In the genomic region with DNA sequence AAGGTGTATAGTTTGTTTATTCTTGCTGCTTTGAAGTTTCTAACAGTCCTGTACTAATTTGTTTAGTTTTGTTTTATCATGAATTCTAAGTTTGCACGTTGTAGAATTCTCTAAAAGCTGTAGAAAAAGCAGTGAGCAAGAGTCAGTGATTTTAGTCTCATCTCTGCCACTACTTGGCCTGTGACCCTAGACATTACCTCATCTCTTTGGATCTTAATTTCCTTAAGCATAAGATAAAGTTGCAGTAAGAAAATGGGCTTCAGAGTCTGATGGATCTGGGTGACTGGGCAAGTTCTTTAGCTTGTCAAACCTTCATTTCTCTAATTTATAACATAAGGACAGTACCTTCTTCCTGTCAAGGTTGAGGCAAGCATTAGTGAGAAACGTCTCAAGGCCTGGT, we compare ENCODE assay signal across 16 cellular contexts.
DNase-seq lines count a peak whose midpoint lies in the region; ATAC-seq, FAIRE-seq and TF ChIP-seq lines count a peak whose summit lies in the region.
"Had no signal": no experiment of that assay in that cellular context is flagged by ENCODE, and none has a peak within 500 bp of the region (broad histone marks: within the 10 kb centered on the region; RNA-seq: fewer than 3 reads in every experiment).

No MANE protein-coding gene starts in this region.

- no peak overlapping the region for H2AK5ac ChIP-seq in mesendoderm (ENCODE audit: low read length)

- no peak overlapping the region for H3K23ac ChIP-seq in mesendoderm (ENCODE audit: low read length)

- no peak for TF ChIP-seq EP300 in GM12878 (IDR thresholded peaks at IDR 0.05; ENCODE audit: borderline replicate concordance in 1 of 2, control insufficient read depth in 1 of 2, low read depth in 2 of 2, low read length in 2 of 2)

- H3K79me1 ChIP-seq in mesendoderm (ENCODE audit: low read length) = no peaks in the 10 kb centered on the region

- no peak overlapping the region for H2BK120ac ChIP-seq in mesendoderm (ENCODE audit: low read depth, low read length)

- no peak overlapping the region for H2BK5ac ChIP-seq in mesendoderm (ENCODE audit: low read length)

- no peak overlapping the region for H3K4ac ChIP-seq in mesendoderm (ENCODE audit: low read depth, low read length)

- SMC1A ChIA-PET in GM12878 (lab: Charles Lee; ENCODE audit: uncharacterized antibody, unreplicated experiment) = interaction anchor here (0.7 to 3.6 kb wide), 6 partner anchors 8 to 60 kb away, joined by 3 to 15 read pairs (median 5); no protein-coding TSS in a partner anchor

- H3K36me3 ChIP-seq in adipocyte (ENCODE audit: control insufficient read depth, insufficient read depth, low read length, severe bottlenecking) (no peaks in the 10 kb centered on the region), GM12878 (ENCODE audit: control insufficient read depth in 2 of 2, insufficient read depth in 2 of 2, low read length in 1 of 2) (no peaks in the 10 kb centered on the region), mesendoderm (ENCODE audit: control insufficient read depth, insufficient read depth, low read length) (no peaks in the 10 kb centered on the region), subcutaneous abdominal adipose tissue (ENCODE audit: control insufficient read depth in 5 of 5, insufficient read depth in 5 of 5, low read length in 5 of 5) (no peaks in the 10 kb centered on the region), spleen (no peaks in the 10 kb centered on the region)
- H3K36me3 ChIP-seq: BLaER1 treated with 17β-estradiol and CSF1 and Interleukin-3, amounts not matched to agents 10 nM and 100 nM had no signal

- no TSS peak for BruUV-seq in GM12878 (replicated peaks; lab: Mats Ljungman, UMichigan)

- no peak overlapping the region for H3K18ac ChIP-seq in mesendoderm (ENCODE audit: low read length)

- H3K27me3 ChIP-seq in adipocyte (replicated peaks; ENCODE audit: control insufficient read depth, insufficient read depth, low read length) (peaks cover under 1% of the 10 kb centered on the region), GM12878 (replicated peaks in 1 of 2; ENCODE audit: control insufficient read depth in 2 of 2, insufficient read depth in 2 of 2, low read length in 1 of 2) (no peaks in the 10 kb centered on the region; a peak in 1 of 4 replicates), mesendoderm (ENCODE audit: insufficient read depth, low read length, poor library complexity) (no peaks in the 10 kb centered on the region), subcutaneous abdominal adipose tissue (ENCODE audit: control insufficient read depth in 5 of 5, insufficient read depth in 4 of 5, low read length in 5 of 5) (no peaks in the 10 kb centered on the region), spleen (replicated peaks in 1 of 7) (no peaks in the 10 kb centered on the region)
- H3K27me3 ChIP-seq: BLaER1 treated with 17β-estradiol and CSF1 and Interleukin-3, amounts not matched to agents 10 nM and 100 nM had no signal

- DNase-seq in adipocyte (ENCODE audit: low read depth) = no peak
- no peak for DNase-seq in GM12878 (ENCODE audit: low read depth, low spot score)
- peak; percentile 1 for DNase-seq in mesendoderm
- DNase-seq in anterior cingulate cortex (lab: John Stamatoyannopoulos, UW) = no peak
- no peak for DNase-seq in spleen
- DNase-seq: Calu3; CD8-positive, alpha-beta T cell; DND-41; EL; H9 had no signal

- no peak overlapping the region for H3K56ac ChIP-seq in mesendoderm (ENCODE audit: low read length)

- H3K9ac ChIP-seq in adipocyte (ENCODE audit: low read length) = peak overlapping the region; percentile 3
- H3K9ac ChIP-seq in GM12878 (ENCODE audit: control insufficient read depth, insufficient read depth, low read length) = no peak overlapping the region
- no peak overlapping the region for H3K9ac ChIP-seq in mesendoderm (ENCODE audit: low read length)
- peak overlapping the region in 2 of 5 donors; percentile 14 to 83 for H3K9ac ChIP-seq in subcutaneous abdominal adipose tissue (ENCODE audit: low read length in 5 of 5)
- H3K9ac ChIP-seq: BLaER1 treated with 17β-estradiol and CSF1 and Interleukin-3, amounts not matched to agents 10 nM and 100 nM had no signal

- TF ChIP-seq CTCF in GM12878 (IDR thresholded peaks at IDR 0.05 in 2 of 3, conservative IDR thresholded peaks at IDR 0.05 in 1 of 3; ENCODE audit: control insufficient read depth in 2 of 3, extremely low read depth in 1 of 3, insufficient read depth in 1 of 3, low read depth in 3 of 3, low read length in 3 of 3) (no peak), spleen (IDR thresholded peaks at IDR 0.05 in 8 of 11, conservative IDR thresholded peaks at IDR 0.05 in 3 of 11) (no peak)

- no peak for ATAC-seq in GM12878
- ATAC-seq: CD8-positive, alpha-beta T cell; HepG2 had no signal

- no peak overlapping the region for H2BK15ac ChIP-seq in mesendoderm (replicated peaks; ENCODE audit: low read depth)

- no peak for TF ChIP-seq RAD21 in GM12878 (IDR thresholded peaks at IDR 0.05; ENCODE audit: insufficient read depth, low read depth, low read length)

- H4K20me1 ChIP-seq in GM12878 (ENCODE audit: control insufficient read depth, insufficient read depth) = no peaks in the 10 kb centered on the region
- H4K20me1 ChIP-seq: BLaER1 treated with 17β-estradiol and CSF1 and Interleukin-3, amounts not matched to agents 10 nM and 100 nM had no signal

- POLR2A ChIA-PET in GM12878 (lab: Charles Lee) = no interaction called here

- TF ChIP-seq POLR2A in GM12878 (IDR thresholded peaks at IDR 0.05; ENCODE audit: low read depth, low read length) = no peak
- no peak for TF ChIP-seq POLR2A in spleen (IDR thresholded peaks at IDR 0.05)

- no peak overlapping the region for H4K5ac ChIP-seq in mesendoderm (ENCODE audit: low read length)

- no peak for FAIRE-seq in GM12878 (lab: Jason Lieb, UNC)
- FAIRE-seq: GM12891, GM19239, H1, HepG2 had no signal

- CTCF ChIA-PET in GM12878 (lab: Yijun Ruan, JAX) = interaction anchor here (1.0 kb wide), 1 partner anchor 15 kb away, joined by 3 read pairs; no protein-coding TSS in a partner anchor

- H3K4me3 ChIP-seq in adipocyte (ENCODE audit: low read length) (peak overlapping the region; percentile 10), GM12878 (no peak overlapping the region), mesendoderm (ENCODE audit: low read length) (no peak overlapping the region), subcutaneous abdominal adipose tissue (ENCODE audit: low read depth in 1 of 5, low read length in 5 of 5) (peak overlapping the region in 4 of 5 donors; percentile 12 to 64 (median 30)), spleen (no peak overlapping the region)
- H3K4me3 ChIP-seq: BLaER1 treated with 17β-estradiol and CSF1 and Interleukin-3, amounts not matched to agents 10 nM and 100 nM had no signal

- intact Hi-C loops in GM12878 (cut with micrococcal nuclease; ENCODE audit: unreplicated experiment) = no loop called here
- intact Hi-C loops in spleen (cut with DNase I; ENCODE audit: low total_unique reads) = no loop called here

- H2AFZ ChIP-seq in GM12878 (ENCODE audit: control insufficient read depth, low read depth, low read length) = no peak overlapping the region

- H3K4me2 ChIP-seq in GM12878 (ENCODE audit: control insufficient read depth, insufficient read depth) (no peak overlapping the region), mesendoderm (ENCODE audit: low read length) (no peak overlapping the region)
- H3K4me2 ChIP-seq: BLaER1 treated with 17β-estradiol and CSF1 and Interleukin-3, amounts not matched to agents 10 nM and 100 nM had no signal

- H4K8ac ChIP-seq in mesendoderm (ENCODE audit: low read depth, low read length) = no peak overlapping the region

- no peaks in the 10 kb centered on the region for H3K9me3 ChIP-seq in adipocyte (ENCODE audit: control insufficient read depth, low read length)
- no peaks in the 10 kb centered on the region for H3K9me3 ChIP-seq in GM12878 (replicated peaks; ENCODE audit: control insufficient read depth, insufficient read depth, low read length)
- no peaks in the 10 kb centered on the region for H3K9me3 ChIP-seq in subcutaneous abdominal adipose tissue (ENCODE audit: control insufficient read depth in 5 of 5, low read length in 5 of 5)
- H3K9me3 ChIP-seq in spleen = no peaks in the 10 kb centered on the region
- H3K9me3 ChIP-seq: BLaER1 treated with 17β-estradiol and CSF1 and Interleukin-3, amounts not matched to agents 10 nM and 100 nM had no signal

- RAD21 ChIA-PET in GM12878 (lab: Charles Lee; ENCODE audit: unreplicated experiment) = no interaction called here

- H3K79me2 ChIP-seq in GM12878 (ENCODE audit: control insufficient read depth, insufficient read depth, low read length) = no peaks in the 10 kb centered on the region
- no peaks in the 10 kb centered on the region for H3K79me2 ChIP-seq in mesendoderm (ENCODE audit: control insufficient read depth, insufficient read depth, low read length)

- H3K27ac ChIP-seq in GM12878 (ENCODE audit: control insufficient read depth, insufficient read depth) = no peak overlapping the region
- H3K27ac ChIP-seq in mesendoderm (ENCODE audit: low read depth, low read length) = no peak overlapping the region
- peak overlapping the region; percentile 95 for H3K27ac ChIP-seq in subcutaneous abdominal adipose tissue (ENCODE audit: low read depth, low read length)
- H3K27ac ChIP-seq in spleen = no peak overlapping the region
- H3K27ac ChIP-seq: BLaER1 treated with 17β-estradiol and CSF1 and Interleukin-3, amounts not matched to agents 10 nM and 100 nM had no signal

- in situ Hi-C loops in GM12878 (cut with MboI) = no loop called here

- WGBS in GM12878 (ENCODE audit: insufficient coverage, insufficient replicate concordance, low lambda C conversion rate, missing lambda C conversion rate) = 0% methylated on average over 2 of the region's 2 CpGs
- no CpG with 5 or more reads among the region's 2 CpGs for whole genome bisulfite sequencing in mesendoderm (ENCODE audit: extremely low coverage, insufficient coverage, low lambda C conversion rate)
- 27 to 41% (median 35%) methylated on average over 2 of the region's 2 CpGs for WGBS in spleen, 5 donors

- H3K4me1 ChIP-seq in adipocyte (ENCODE audit: control insufficient read depth, insufficient read depth, low read length) (peaks cover 17% of the 10 kb centered on the region), GM12878 (ENCODE audit: control insufficient read depth, insufficient read depth, low read length) (no peaks in the 10 kb centered on the region), mesendoderm (ENCODE audit: control insufficient read depth, low read depth, low read length) (no peaks in the 10 kb centered on the region), subcutaneous abdominal adipose tissue (ENCODE audit: control insufficient read depth in 5 of 5, insufficient read depth in 5 of 5, low read length in 5 of 5) (peaks cover 4 to 39% (median 29%) of the 10 kb centered on the region in 5 donors), spleen (no peaks in the 10 kb centered on the region)
- H3K4me1 ChIP-seq: BLaER1 treated with 17β-estradiol and CSF1 and Interleukin-3, amounts not matched to agents 10 nM and 100 nM had no signal

TF ChIP-seq in GM12878, 131 proteins besides CTCF, POLR2A, EP300 and RAD21:
- 0 out of 2 replicates have a peak, but pooled peaks have one; percentile 9 for TF ChIP-seq NR2F1 (conservative IDR thresholded peaks at IDR 0.05)
- TF ChIP-seq NFYA (IDR thresholded peaks at IDR 0.05; ENCODE audit: borderline replicate concordance, low read depth, low read length) = no peak

Comparison
In these comparisons a context has a peak if more than half of its experiments do, and no peak if none do; other contexts are left out.
1. H3K4me3 ChIP-seq: peak in adipocyte (single experiment) and subcutaneous abdominal adipose tissue (4 of 5); none in GM12878 (single experiment), mesendoderm (single experiment) and spleen (0 of 8).